ENCODE assay signal across 26 cellular contexts in the genomic region with DNA sequence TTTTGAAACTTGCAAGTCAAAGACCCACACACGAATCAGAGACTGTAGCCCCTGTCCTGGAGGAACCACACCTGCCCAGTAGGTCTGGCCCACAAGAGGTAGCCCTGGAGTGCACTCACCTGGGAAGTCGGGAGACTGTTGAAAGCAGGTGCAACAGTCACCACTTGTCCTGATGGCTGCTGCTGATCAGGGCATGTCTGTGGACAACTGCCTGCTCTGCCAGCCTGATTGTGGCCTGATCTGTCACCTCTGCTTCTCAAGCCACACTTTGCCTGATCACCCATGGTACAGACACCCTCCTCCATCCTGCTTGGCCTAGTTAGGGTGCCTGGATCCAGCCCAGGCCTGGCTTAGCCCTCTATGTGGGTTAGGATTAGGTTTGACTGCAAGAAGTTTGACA.
DNase-seq lines count a peak whose midpoint lies in the region; ATAC-seq and TF ChIP-seq lines count a peak whose summit lies in the region.
"Had no signal": no experiment of that assay in that cellular context is flagged by ENCODE, and none has a peak within 500 bp of the region (broad histone marks: within the 10 kb centered on the region; RNA-seq: fewer than 3 reads in every experiment).

No MANE protein-coding gene starts in this region.

- H3K4me3 Mint-ChIP-seq in MCF 10A (ENCODE audit: unreplicated experiment), result no peak overlapping the region
- H3K4me3 Mint-ChIP-seq: activated CD8-positive, alpha-beta T cell treated with anti-CD3 and anti-CD28 coated beads for 36 hours; activated naive CD8-positive, alpha-beta T cell treated with anti-CD3 and anti-CD28 coated beads, Interleukin-2, amount 10 ng/mL, durations not matched to agents 7 days and 5 days; B cell; stimulated activated naive CD8-positive, alpha-beta T cell treated with anti-CD3 and anti-CD28 coated beads, Interleukin-15, amount 100 ng/mL, for 72 hours; T-helper 1 cell treated with Interleukin-12 subunit alpha and Interleukin-12 subunit beta and Interleukin-4 antibody, amounts not matched to agents 30 μg/mL and 1 μg/mL, for 36 hours had no signal

- peak overlapping the region; percentile 51 for H3K27ac Mint-ChIP-seq in MCF 10A (ENCODE audit: low read depth, unreplicated experiment)
- H3K27ac Mint-ChIP-seq in activated naive CD4-positive, alpha-beta T cell treated with anti-CD3 and anti-CD28 coated beads, Interleukin-2, amount 50 U/mL, for 72 hours, result no peak overlapping the region
- H3K27ac Mint-ChIP-seq: activated CD8-positive, alpha-beta T cell treated with anti-CD3 and anti-CD28 coated beads for 36 hours; activated naive CD8-positive, alpha-beta T cell treated with anti-CD3 and anti-CD28 coated beads, Interleukin-2, amount 10 ng/mL, durations not matched to agents 7 days and 5 days; B cell; progenitor cell of endocrine pancreas; stimulated activated naive CD8-positive, alpha-beta T cell treated with anti-CD3 and anti-CD28 coated beads, Interleukin-15, amount 100 ng/mL, for 72 hours; T-helper 1 cell treated with Interleukin-12 subunit alpha and Interleukin-12 subunit beta and Interleukin-4 antibody, amounts not matched to agents 30 μg/mL and 1 μg/mL, for 36 hours had no signal

- H3K9me3 Mint-ChIP-seq in MCF 10A (ENCODE audit: unreplicated experiment), result no peaks in the 10 kb centered on the region
- H3K9me3 Mint-ChIP-seq in activated naive CD4-positive, alpha-beta T cell treated with anti-CD3 and anti-CD28 coated beads, Interleukin-2, amount 50 U/mL, for 72 hours, result no peaks in the 10 kb centered on the region
- H3K9me3 Mint-ChIP-seq: activated CD8-positive, alpha-beta T cell treated with anti-CD3 and anti-CD28 coated beads for 36 hours; activated naive CD8-positive, alpha-beta T cell treated with anti-CD3 and anti-CD28 coated beads, Interleukin-2, amount 10 ng/mL, durations not matched to agents 7 days and 5 days; stimulated activated naive CD8-positive, alpha-beta T cell treated with anti-CD3 and anti-CD28 coated beads, Interleukin-15, amount 100 ng/mL, for 72 hours; T-helper 1 cell treated with Interleukin-12 subunit alpha and Interleukin-12 subunit beta and Interleukin-4 antibody, amounts not matched to agents 30 μg/mL and 1 μg/mL, for 36 hours had no signal

- H3K36me3 Mint-ChIP-seq in MCF 10A (ENCODE audit: insufficient read depth, unreplicated experiment), result no peaks in the 10 kb centered on the region
- H3K36me3 Mint-ChIP-seq in activated naive CD4-positive, alpha-beta T cell treated with anti-CD3 and anti-CD28 coated beads, Interleukin-2, amount 50 U/mL, for 72 hours, result no peaks in the 10 kb centered on the region
- H3K36me3 Mint-ChIP-seq: activated naive CD8-positive, alpha-beta T cell treated with anti-CD3 and anti-CD28 coated beads, Interleukin-2, amount 10 ng/mL, durations not matched to agents 7 days and 5 days had no signal

- H3K4me3 ChIP-seq in breast epithelium (no peak overlapping the region), gastroesophageal sphincter (no peak overlapping the region), thoracic aorta (no peak overlapping the region)
- H3K4me3 ChIP-seq: dorsolateral prefrontal cortex, transverse colon had no signal

- TF ChIP-seq CTCF in MCF 10A (IDR thresholded peaks at IDR 0.05; ENCODE audit: unreplicated experiment) (no peak), breast epithelium (IDR thresholded peaks at IDR 0.05) (no peak), RWPE1 (conservative IDR thresholded peaks at IDR 0.05; ENCODE audit: low read depth) (no peak), gastroesophageal sphincter (IDR thresholded peaks at IDR 0.05) (no peak), thoracic aorta (IDR thresholded peaks at IDR 0.05) (no peak)

- no TSS peak for BruUV-seq in MCF 10A (replicated peaks; lab: Mats Ljungman, UMichigan)

- no peaks in the 10 kb centered on the region for H3K4me1 ChIP-seq in breast epithelium
- peaks cover 0 to 39% (median 11%) of the 10 kb centered on the region in 3 donors for H3K4me1 ChIP-seq in gastroesophageal sphincter
- H3K4me1 ChIP-seq in thoracic aorta (ENCODE audit: control insufficient read depth in 1 of 2, low read depth in 2 of 2), result peaks cover 0 to 34% of the 10 kb centered on the region in 2 donors
- H3K4me1 ChIP-seq: transverse colon had no signal

- DNase-seq in MCF 10A (ENCODE audit: unreplicated experiment) (no peak), breast epithelium (ENCODE audit: low spot score in 2 of 2) (no peak), RWPE1 (ENCODE audit: low spot score) (no peak), thoracic aorta (ENCODE audit: low spot score) (no peak), G401 (ENCODE audit: low spot score) (no peak)
- DNase-seq in stimulated activated CD4-positive, alpha-beta T cell treated with anti-CD3 and anti-CD28 coated beads, Interleukin-4, amount 100 ng/mL, for 4 hours, result no peak
- DNase-seq in activated naive CD4-positive, alpha-beta T cell treated with anti-CD3 and anti-CD28 coated beads, Interleukin-2, amount 50 U/mL, for 72 hours (ENCODE audit: low spot score in 2 of 2), result no peak
- DNase-seq: activated effector memory CD4-positive, alpha-beta T cell treated with anti-CD3 and anti-CD28 coated beads, Interleukin-2, amount 50 U/mL, for 16 hours; activated naive CD8-positive, alpha-beta T cell treated with anti-CD3 and anti-CD28 coated beads, Interleukin-2, amount 10 ng/mL, durations not matched to agents 7 days and 5 days; cerebellar nuclear complex; DMS153; dorsolateral prefrontal cortex; glutamatergic neuron; NCI-H1048; NCI-H1694 treated with DMSO at 0.1 percent for 48 hours; NCI-H2171; NCI-H524; SK-N-SH; stimulated activated CD8-positive, alpha-beta memory T cell treated with anti-CD3 and anti-CD28 coated beads, Interleukin-4, amount 100 ng/mL, for 48 hours; stimulated activated naive CD8-positive, alpha-beta T cell treated with anti-CD3 and anti-CD28 coated beads, Interleukin-15, amount 100 ng/mL, for 72 hours; transverse colon had no signal

- TF ChIP-seq POLR2A in breast epithelium (IDR thresholded peaks at IDR 0.05) (no peak), gastroesophageal sphincter (IDR thresholded peaks at IDR 0.05) (no peak)

- peaks cover 6% of the 10 kb centered on the region for H3K4me1 Mint-ChIP-seq in MCF 10A (ENCODE audit: insufficient read depth, unreplicated experiment)
- H3K4me1 Mint-ChIP-seq: activated naive CD8-positive, alpha-beta T cell treated with anti-CD3 and anti-CD28 coated beads, Interleukin-2, amount 10 ng/mL, durations not matched to agents 7 days and 5 days; B cell had no signal

- ATAC-seq in gastroesophageal sphincter (no peak), thoracic aorta (ENCODE audit: insufficient number of reproducible peaks, low FRiP score, low read depth) (no peak)
- ATAC-seq in activated naive CD4-positive, alpha-beta T cell treated with anti-CD3 and anti-CD28 coated beads, Interleukin-2, amount 50 U/mL, for 72 hours, result no peak

- no peaks in the 10 kb centered on the region for H3K36me3 ChIP-seq in breast epithelium
- H3K36me3 ChIP-seq in gastroesophageal sphincter, result no peaks in the 10 kb centered on the region
- H3K36me3 ChIP-seq in thoracic aorta, result no peaks in the 10 kb centered on the region
- H3K36me3 ChIP-seq: transverse colon had no signal

- CTCF ChIA-PET in MCF 10A (lab: Yijun Ruan, JAX), result interaction anchor here (0.6 to 1.8 kb wide), 3 partner anchors 8 to 77 kb away, joined by 3 to 8 read pairs (median 5); no protein-coding TSS in a partner anchor
- CTCF ChIA-PET in RWPE1 (lab: Yijun Ruan, JAX), result no interaction called here

- intact Hi-C loops in MCF 10A (cut with micrococcal nuclease) (no loop called here), breast epithelium (cut with DNase I; ENCODE audit: low total_unique reads) (no loop called here)

- no peaks in the 10 kb centered on the region for H3K27me3 Mint-ChIP-seq in MCF 10A (ENCODE audit: insufficient read depth, unreplicated experiment)
- H3K27me3 Mint-ChIP-seq: activated CD8-positive, alpha-beta T cell treated with anti-CD3 and anti-CD28 coated beads for 36 hours; activated naive CD8-positive, alpha-beta T cell treated with anti-CD3 and anti-CD28 coated beads, Interleukin-2, amount 10 ng/mL, durations not matched to agents 7 days and 5 days; stimulated activated naive CD8-positive, alpha-beta T cell treated with anti-CD3 and anti-CD28 coated beads, Interleukin-15, amount 100 ng/mL, for 72 hours had no signal

- TF ChIP-seq EP300 in gastroesophageal sphincter (IDR thresholded peaks at IDR 0.05), result no peak

- H3K27ac ChIP-seq in breast epithelium, result peak overlapping the region in 1 of 2 donors; percentile 55
- H3K27ac ChIP-seq in RWPE1, result peak overlapping the region; percentile 88
- peak overlapping the region in 3 of 4 donors; percentile 18 to 52 (median 33) for H3K27ac ChIP-seq in gastroesophageal sphincter
- peak overlapping the region; percentile 64 to 80 for H3K27ac ChIP-seq in thoracic aorta
- H3K27ac ChIP-seq: dorsolateral prefrontal cortex, transverse colon had no signal

- POLR2A ChIA-PET in MCF 10A (lab: Yijun Ruan, JAX), result interaction anchor here (0.8 to 1.2 kb wide), 3 partner anchors 10 to 330 kb away, joined by 3 read pairs; no protein-coding TSS in a partner anchor
- POLR2A ChIA-PET in RWPE1 (lab: Yijun Ruan, JAX; ENCODE audit: low non-redundant PET), result no interaction called here

- in situ Hi-C loops in G401 (cut with HindIII; ENCODE audit: low sequenced_read_pairs), result no loop called here

- H3K9me3 ChIP-seq in breast epithelium, result no peaks in the 10 kb centered on the region
- no peaks in the 10 kb centered on the region for H3K9me3 ChIP-seq in gastroesophageal sphincter
- no peaks in the 10 kb centered on the region for H3K9me3 ChIP-seq in thoracic aorta
- H3K9me3 ChIP-seq: SK-N-SH, transverse colon had no signal

- H3K27me3 ChIP-seq in breast epithelium, result no peaks in the 10 kb centered on the region
- H3K27me3 ChIP-seq in gastroesophageal sphincter, result no peaks in the 10 kb centered on the region
- H3K27me3 ChIP-seq in thoracic aorta (replicated peaks; ENCODE audit: insufficient read depth), result no peaks in the 10 kb centered on the region
- H3K27me3 ChIP-seq: dorsolateral prefrontal cortex, transverse colon had no signal

- WGBS in gastroesophageal sphincter (ENCODE audit: low coverage in 1 of 2), 2 donors, result no CpG with 5 or more reads among the region's 2 CpGs
